Comparison of ENCODE assay signal across 36 cellular contexts in the genomic region with DNA sequence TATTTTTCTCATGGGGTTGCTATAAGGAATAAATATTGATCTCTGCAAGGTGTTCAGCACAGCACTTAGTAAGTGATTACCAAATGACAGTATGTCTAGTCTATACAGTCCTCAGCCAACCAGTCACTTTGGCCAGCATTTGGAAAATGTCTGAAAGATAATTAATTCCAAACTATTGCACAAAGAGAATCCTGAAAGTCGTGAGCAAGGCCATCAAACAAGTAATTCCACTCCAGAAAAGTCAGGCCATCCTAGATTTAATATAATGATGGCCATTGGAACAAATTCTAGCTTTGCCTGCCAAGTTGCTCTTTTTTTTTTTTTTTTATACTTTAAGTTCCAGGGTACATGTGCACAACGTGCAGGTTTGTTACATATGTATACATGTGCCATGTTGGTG.
"Had no signal": no experiment of that assay in that cellular context is flagged by ENCODE, and none has a peak within 500 bp of the region (broad histone marks: within the 10 kb centered on the region; RNA-seq: fewer than 3 reads in every experiment).

No MANE protein-coding gene starts in this region.

- H3K9ac ChIP-seq: KMS-11 had no signal

- H3K27me3 ChIP-seq: MG63 had no signal

- DNase-seq: Karpas-422, Kasumi-1, MG63, MM.1S, MV-4-11, NCI-H1048, NCI-H1092, NCI-H1092 treated with DMSO at 0.1 percent for 48 hours, NCI-H1105, NCI-H1105 treated with DMSO at 0.1 percent for 48 hours, NCI-H1417, NCI-H1417 treated with DMSO at 0.1 percent for 48 hours, NCI-H1436, NCI-H1436 treated with DMSO at 0.1 percent for 48 hours, NCI-H146, NCI-H1694, NCI-H1694 treated with DMSO at 0.1 percent for 48 hours, NCI-H187, NCI-H187 treated with DMSO at 0.1 percent for 48 hours, NCI-H1930, NCI-H2029, NCI-H2029 treated with DMSO at 0.1 percent for 48 hours, NCI-H2081, NCI-H2081 treated with DMSO at 0.1 percent for 48 hours, NCI-H2107, NCI-H2171, NCI-H2171 treated with DMSO at 0.1 percent for 48 hours, NCI-H2227 treated with DMSO at 0.1 percent for 48 hours, NCI-H226, NCI-H345, NCI-H446, NCI-H446 treated with DMSO at 0.1 percent for 48 hours, NCI-H510A, NCI-H510A treated with DMSO at 0.1 percent for 48 hours, NCI-H524 had no signal

- H3K27ac ChIP-seq: KMS-11 had no signal

- H3K4me2 ChIP-seq: KMS-11 had no signal

- H3K4me3 ChIP-seq: MG63 had no signal

- H3K36me3 ChIP-seq: MG63 had no signal

- H3K9me3 ChIP-seq: MG63 had no signal
